ENCODE assay signal across 8 cellular contexts in genomic region chr22:23522642-23523251, GRCh38. TPM values are rescaled to one million over a fixed set of nuclear protein-coding genes. Genes with fewer than 3 reads are reported as not detected.
DNase-seq lines count a peak whose midpoint lies in the region; TF ChIP-seq lines count a peak whose summit lies in the region.
"Had no signal": no experiment of that assay in that cellular context is flagged by ENCODE, and none has a peak within 500 bp of the region (broad histone marks: within the 10 kb centered on the region; RNA-seq: fewer than 3 reads in every experiment).

No MANE protein-coding gene starts in this region.

- no peak for TF ChIP-seq EP300 in stomach (IDR thresholded peaks at IDR 0.05)

- H3K36me3 Mint-ChIP-seq in HFFc6 (ENCODE audit: low read depth), result no peaks in the 10 kb centered on the region

- DNase-seq in HFFc6 (no peak), adrenal gland (peak in 1 of 7 donors; percentile 68), stomach (no peak), SHP77 (lab: John Stamatoyannopoulos, UW) (no peak), ACHN (no peak), GDM1 (lab: John Stamatoyannopoulos, UW) (no peak)

- no peak overlapping the region for H3K9ac ChIP-seq in iPS-15b (ENCODE audit: low read depth, low read length)

- intact Hi-C loops in adrenal gland (cut with DNase I) (no loop called here), stomach (cut with DNase I; ENCODE audit: low total_unique reads) (no loop called here)

- TF ChIP-seq POLR2A in adrenal gland (IDR thresholded peaks at IDR 0.05) (no peak), stomach (IDR thresholded peaks at IDR 0.05) (no peak)

- no peaks in the 10 kb centered on the region; the same call in none of the 2 replicates for H3K27me3 Mint-ChIP-seq in HFFc6 (ENCODE audit: insufficient read depth)

- H3K4me1 ChIP-seq in adrenal gland (replicated peaks in 1 of 2), result peaks cover 12 to 19% of the 10 kb centered on the region in 2 donors
- H3K4me1 ChIP-seq in iPS-15b (ENCODE audit: control insufficient read depth, insufficient read depth, low read length), result no peaks in the 10 kb centered on the region
- H3K4me1 ChIP-seq in stomach, result peaks cover 23 to 37% (median 30%) of the 10 kb centered on the region in 4 donors

- H3K27ac ChIP-seq in adrenal gland, result peak overlapping the region in 4 of 5 donors; percentile 49 to 91 (median 72)
- peak overlapping the region; percentile 73 to 94 (median 89) for H3K27ac ChIP-seq in stomach

- peak overlapping the region; percentile 91 for H3K27ac Mint-ChIP-seq in HFFc6

- H3K4me3 ChIP-seq in adrenal gland (peak overlapping the region in 1 of 4 donors; percentile 53), iPS-15b (ENCODE audit: low read depth, low read length) (peak overlapping the region; percentile 41), stomach (peak overlapping the region; percentile 29 to 52 (median 46))

- WGBS in adrenal gland, 4 donors, result 15 to 32% (median 25%) methylated on average over 11 to 37 of the region's 37 CpGs
- WGBS in stomach, 5 donors, result 11 to 15% (median 13%) methylated on average over 35 to 37 of the region's 37 CpGs

- in situ Hi-C loops in ACHN (cut with HindIII; ENCODE audit: low pct_ligation_motif_present, low pct_unique_long_range_greater_than_20kb, low sequenced_read_pairs), result no loop called here

- no peak for TF ChIP-seq CTCF in HFFc6 (IDR thresholded peaks at IDR 0.05)
- no peak for TF ChIP-seq CTCF in adrenal gland (IDR thresholded peaks at IDR 0.05)
- no peak for TF ChIP-seq CTCF in stomach (IDR thresholded peaks at IDR 0.05)

- H3K9me3 ChIP-seq in adrenal gland (replicated peaks in 1 of 3) (no peaks in the 10 kb centered on the region), iPS-15b (ENCODE audit: control insufficient read depth, insufficient read depth, low read length) (no peaks in the 10 kb centered on the region), stomach (no peaks in the 10 kb centered on the region)

- peak overlapping the region; percentile 66; the same call in 1 of the 2 replicates for H3K4me3 Mint-ChIP-seq in HFFc6

- H3K27me3 ChIP-seq in adrenal gland (no peaks in the 10 kb centered on the region), iPS-15b (ENCODE audit: control insufficient read depth, insufficient read depth, low read length) (peaks cover 40% of the 10 kb centered on the region), stomach (peaks cover 0 to 10% (median 0%) of the 10 kb centered on the region in 3 donors)

- no peaks in the 10 kb centered on the region for H3K9me3 Mint-ChIP-seq in HFFc6

- H3K4me1 Mint-ChIP-seq in HFFc6 (ENCODE audit: low read depth), result peaks cover 25% of the 10 kb centered on the region

- no peaks in the 10 kb centered on the region for H3K36me3 ChIP-seq in adrenal gland (replicated peaks in 1 of 2)
- no peaks in the 10 kb centered on the region for H3K36me3 ChIP-seq in iPS-15b (ENCODE audit: control insufficient read depth, insufficient read depth, low read length)
- no peaks in the 10 kb centered on the region for H3K36me3 ChIP-seq in stomach

RNA-seq across cellular contexts. Expression of gene IGLL1, which starts 57.3 kb away (rescaled TPM):
- total RNA-seq in HFFc6 (2021; fragmentation: NEBNext Ultra II Directional; extraction: Animal tissue kit (Norgen Biotek cat#: 25700)), result not detected
- total RNA-seq in adrenal gland, result not detected
- polyA plus RNA-seq in adrenal gland, result under 1 TPM in 1 of 3 donors, not detected in 2; 0.48 TPM
- under 1 TPM in 1 of 5 donors, not detected in 4; 0.55 TPM for total RNA-seq in stomach
- polyA plus RNA-seq in stomach, result not detected
- polyA plus RNA-seq: keratinocyte had no signal
